In genomic region chr20:46757754-46758678, GRCh38 we compare ENCODE assay signal across 8 cellular contexts. TPM values are rescaled to one million over a fixed set of nuclear protein-coding genes. Genes with fewer than 3 reads are reported as not detected.
DNase-seq lines count a peak whose midpoint lies in the region; ATAC-seq and TF ChIP-seq lines count a peak whose summit lies in the region.

No MANE protein-coding gene starts in this region.

- no peaks in the 10 kb centered on the region for H3K27me3 ChIP-seq in right cardiac atrium (ENCODE audit: control insufficient read depth, insufficient read depth)

- H3K9me3 ChIP-seq in right cardiac atrium (ENCODE audit: control insufficient read depth, low read length), result no peaks in the 10 kb centered on the region

- 46% methylated on average over 17 of the region's 17 CpGs for WGBS in right cardiac atrium

- no peak for TF ChIP-seq POLR2A in NB4 (IDR thresholded peaks at IDR 0.05; ENCODE audit: extremely low read depth, insufficient read length)

- DNase-seq in GM03348 (ENCODE audit: low spot score), result peak; percentile 80
- peak; percentile 73 for DNase-seq in NB4 (ENCODE audit: low read depth)
- DNase-seq in SKM-1 (lab: John Stamatoyannopoulos, UW; ENCODE audit: unreplicated experiment), result peak; percentile 70
- peak; percentile 38 for DNase-seq in amniotic epithelial cell (ENCODE audit: low read depth)
- peak; percentile 42 to 77 (median 73) for DNase-seq in right cardiac atrium
- peak; percentile 40 for DNase-seq in smooth muscle cell of the brain vasculature (ENCODE audit: low read depth, low spot score)

- TF ChIP-seq CTCF in NB4 (IDR thresholded peaks at IDR 0.05; ENCODE audit: low read depth, low read length), result peak; percentile 98

- ATAC-seq in right cardiac atrium (peak in 1 of 2 donors; percentile 63), GM18519 (IDR thresholded peaks at IDR 0.05; ENCODE audit: low FRiP score, unreplicated experiment) (no peak), HG02885 (IDR thresholded peaks at IDR 0.05; ENCODE audit: poor library complexity, unreplicated experiment) (no peak)

- H3K27ac ChIP-seq in right cardiac atrium (ENCODE audit: low read length), result no peak overlapping the region

- no peaks in the 10 kb centered on the region for H3K4me1 ChIP-seq in right cardiac atrium (ENCODE audit: control insufficient read depth, insufficient read depth, low read length)

- no peak overlapping the region for H3K4me3 ChIP-seq in NB4 (ENCODE audit: low read depth, low read length)
- H3K4me3 ChIP-seq in right cardiac atrium (ENCODE audit: low read length), result no peak overlapping the region

- intact Hi-C loops in right cardiac atrium (cut with DNase I), result loop anchor here in 2 of 4 donors (10.0 kb wide), 2 partner anchors 397 to 867 kb away; no protein-coding TSS in a partner anchor

RNA-seq across cellular contexts. Expression of gene SLC2A10, which starts 48.6 kb away (rescaled TPM):
- total RNA-seq in right cardiac atrium, result 1 to 10 TPM; 6.7 to 8.5 (median 7.6) TPM
- 4.6 TPM for polyA plus RNA-seq in right cardiac atrium
